ENCODE assay signal across 10 cellular contexts in genomic region chr2:105977212-105977611, GRCh38.
DNase-seq lines count a peak whose midpoint lies in the region; ATAC-seq and TF ChIP-seq lines count a peak whose summit lies in the region.
"Had no signal": no experiment of that assay in that cellular context is flagged by ENCODE, and none has a peak within 500 bp of the region (broad histone marks: within the 10 kb centered on the region; RNA-seq: fewer than 3 reads in every experiment).

No MANE protein-coding gene starts in this region.

- intact Hi-C loops in PC-3 (cut with micrococcal nuclease): no loop called here

- H3K9ac ChIP-seq in PC-3 (ENCODE audit: low read length): no peak overlapping the region

- no TSS peak for BruUV-seq in PC-3 (replicated peaks; lab: Mats Ljungman, UMichigan)

- no peaks in the 10 kb centered on the region for H3K79me2 ChIP-seq in PC-3 (ENCODE audit: low read length)

- peak; percentile 99 for ATAC-seq in PC-3
- ATAC-seq in esophagus mucosa: no peak
- ATAC-seq: left colon had no signal

- peaks cover 5% of the 10 kb centered on the region; the same call in 1 of the 2 replicates for H3K9me3 ChIP-seq in PC-3 (ENCODE audit: low read length)
- H3K9me3 ChIP-seq: testis had no signal

- H4K20me1 ChIP-seq in PC-3 (ENCODE audit: low read length): no peaks in the 10 kb centered on the region

- H3F3A ChIP-seq in PC-3 (ENCODE audit: low read length, unreplicated experiment): no peaks in the 10 kb centered on the region

- H3K36me3 ChIP-seq in PC-3 (ENCODE audit: low read depth, low read length) (no peaks in the 10 kb centered on the region), H7 (replicated peaks; ENCODE audit: control insufficient read depth, insufficient read depth, low read length) (no peaks in the 10 kb centered on the region)

- peak overlapping the region; percentile 12; the same call in 1 of the 2 replicates for H3K27ac ChIP-seq in PC-3 (ENCODE audit: low read length)
- H3K27ac ChIP-seq: testis had no signal

- POLR2A ChIA-PET in PC-3 (lab: Charles Lee; ENCODE audit: unreplicated experiment): no interaction called here

- H3K27me3 ChIP-seq in PC-3 (ENCODE audit: low read length) (no peaks in the 10 kb centered on the region), H7 (ENCODE audit: control insufficient read depth, insufficient read depth, low read length) (no peaks in the 10 kb centered on the region)
- H3K27me3 ChIP-seq: testis had no signal

- H3K9me2 ChIP-seq in PC-3 (replicated peaks; ENCODE audit: low read length): no peaks in the 10 kb centered on the region

- H3K4me1 ChIP-seq in PC-3 (ENCODE audit: insufficient read depth, low read length): peaks cover 8% of the 10 kb centered on the region
- H3K4me1 ChIP-seq: testis had no signal

- CTCF ChIA-PET in PC-3 (lab: Charles Lee): no interaction called here

- peak overlapping the region; percentile 5; the same call in 1 of the 2 replicates for H2AFZ ChIP-seq in PC-3 (ENCODE audit: low read length)

- H3K4me2 ChIP-seq in PC-3 (ENCODE audit: low read length): peak overlapping the region; percentile 52

- no peak for TF ChIP-seq CTCF in PC-3 (conservative IDR thresholded peaks at IDR 0.05; ENCODE audit: low read depth, low read length)
- TF ChIP-seq CTCF in epithelial cell of esophagus (IDR thresholded peaks at IDR 0.05; ENCODE audit: insufficient read depth, low read depth, low read length, missing control alignments): no peak

- DNase-seq in GM04503 (ENCODE audit: low read depth) (peak; percentile 31), PC-3 (peak; percentile 92), epithelial cell of esophagus (ENCODE audit: low read depth) (peak; percentile 85), H7 (no peak)
- peak; percentile 47 for DNase-seq in stimulated activated CD4-positive, alpha-beta T cell treated with anti-CD3 and anti-CD28 coated beads, Interleukin-1b, Interleukin-23, amount 100 ng/mL, for 48 hours
- DNase-seq in stimulated activated naive CD4-positive, alpha-beta T cell treated with Interleukin-2 at 50 U/mL for 16 hours (lab: John Stamatoyannopoulos, UW): no peak
- DNase-seq: activated CD8-positive, alpha-beta memory T cell treated with anti-CD3 and anti-CD28 coated beads, Interleukin-2, amount 50 U/mL, for 48 hours; left colon; testis had no signal

- H3K4me3 ChIP-seq in PC-3 (ENCODE audit: low read length): no peak overlapping the region
- no peak overlapping the region for H3K4me3 ChIP-seq in epithelial cell of esophagus (ENCODE audit: low read length)
- no peak overlapping the region for H3K4me3 ChIP-seq in H7 (ENCODE audit: insufficient read depth, low read depth, low read length)
- H3K4me3 ChIP-seq: testis had no signal

Comparison
In these comparisons a context has a peak if more than half of its experiments do, and no peak if none do; other contexts are left out.
1. DNase-seq: peak in GM04503 (single experiment), PC-3 (single experiment), epithelial cell of esophagus (single experiment) and stimulated activated CD4-positive, alpha-beta T cell treated with anti-CD3 and anti-CD28 coated beads, Interleukin-1b, Interleukin-23, amount 100 ng/mL, for 48 hours (single experiment); none in stimulated activated naive CD4-positive, alpha-beta T cell treated with Interleukin-2 at 50 U/mL for 16 hours (single experiment) and H7 (single experiment).